Comparison of ENCODE assay signal across 1 cellular context in genomic region chr14:88289214-88289613, GRCh38.
A peak's percentile ranks its signal among the peaks of the same experiment; 100 is the strongest.
TF ChIP-seq lines count a peak whose summit lies in the region.

No MANE protein-coding gene starts in this region.

TF ChIP-seq in liver, 16 proteins besides CTCF, POLR2A, EP300 and RAD21 (continued from another document):
- TF ChIP-seq REST (IDR thresholded peaks at IDR 0.05) (no peak), JUND (IDR thresholded peaks at IDR 0.05) (peak in 1 of 2 donors; percentile 44), ZBTB33 (IDR thresholded peaks at IDR 0.05) (no peak)
